19 cellular contexts compared by ENCODE assay signal in the genomic region with DNA sequence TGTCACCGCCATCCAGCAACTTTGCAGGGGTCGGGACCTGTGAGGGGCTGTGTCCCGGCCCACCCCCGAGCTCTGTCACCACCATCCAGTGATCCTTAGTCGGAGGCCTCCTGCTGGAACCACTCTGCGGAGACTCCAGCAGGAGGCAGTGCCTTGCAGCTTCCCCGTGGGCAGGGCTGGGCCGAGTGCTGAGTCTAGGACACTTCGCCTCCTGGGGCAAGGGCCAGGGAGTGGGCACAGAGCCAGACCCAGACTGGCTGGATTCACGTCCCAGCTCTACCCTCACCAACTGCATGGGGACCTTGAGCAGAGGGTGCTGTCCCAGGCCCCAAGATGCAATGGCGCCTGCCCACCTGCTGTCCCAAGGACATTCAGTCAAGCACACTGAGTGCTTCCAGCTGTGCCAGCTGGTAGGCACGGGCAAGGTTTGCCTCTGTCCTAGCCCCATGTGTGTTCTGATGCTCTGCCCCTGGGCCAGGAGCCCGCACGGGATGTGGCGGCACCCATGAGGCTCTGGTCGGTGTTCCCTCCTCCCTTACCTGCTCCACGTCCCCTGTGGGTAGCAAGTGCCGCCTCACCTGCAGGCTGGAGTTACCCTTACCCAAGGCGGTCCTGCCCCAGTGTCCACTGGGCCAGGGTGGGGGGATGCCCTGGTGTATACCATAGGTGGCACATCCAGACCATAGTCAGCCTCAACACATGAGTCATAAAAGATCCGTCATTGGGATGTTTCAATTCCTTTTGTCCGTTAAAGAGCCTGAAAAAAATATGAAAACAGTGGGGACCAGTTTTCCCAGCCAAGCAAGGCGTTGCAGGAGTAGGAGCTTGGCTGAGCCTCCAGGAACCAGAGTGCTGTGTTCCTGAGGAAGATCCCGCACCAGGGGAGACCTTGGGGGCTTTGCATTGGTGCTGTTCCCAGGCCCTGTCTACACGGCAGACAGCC. TPM values are rescaled to one million over a fixed set of nuclear protein-coding genes. Genes with fewer than 3 reads are reported as not detected.
DNase-seq lines count a peak whose midpoint lies in the region; ATAC-seq and TF ChIP-seq lines count a peak whose summit lies in the region.
"Had no signal": no experiment of that assay in that cellular context is flagged by ENCODE, and none has a peak within 500 bp of the region (broad histone marks: within the 10 kb centered on the region; RNA-seq: fewer than 3 reads in every experiment).

No MANE protein-coding gene starts in this region.

- peaks cover 8 to 64% (median 19%) of the 10 kb centered on the region in 9 donors for H3K4me1 ChIP-seq in heart right ventricle
- H3K4me1 ChIP-seq: ascending aorta had no signal

- H3K27ac ChIP-seq in heart right ventricle = no peak overlapping the region
- H3K27ac ChIP-seq: ascending aorta, left lung had no signal

- ATAC-seq in heart right ventricle (peak in 6 of 8 donors; percentile 20 to 46 (median 33)), left lobe of liver (peak; percentile 16)
- ATAC-seq: left lung had no signal

- DNase-seq in heart right ventricle (peak; percentile 30 to 52), cardiac septum (ENCODE audit: low spot score) (no peak), left lobe of liver (ENCODE audit: low spot score) (peak; percentile 65), NCI-H1048 (lab: John Stamatoyannopoulos, UW) (no peak), SW 1271 (lab: John Stamatoyannopoulos, UW) (no peak), GM10266 (ENCODE audit: extremely low spot score) (no peak)
- DNase-seq: activated CD4-positive, CD25-positive, alpha-beta regulatory T cell; activated gamma-delta T cell; CD8-positive, alpha-beta memory T cell; effector CD4-positive, alpha-beta T cell; NCI-H2107; stimulated activated CD4-positive, alpha-beta T cell treated with anti-CD3 and anti-CD28 coated beads, Interleukin-15, amount 100 ng/mL, for 24 hours had no signal

- no peak overlapping the region for H3K4me3 ChIP-seq in heart right ventricle
- H3K4me3 ChIP-seq: ascending aorta, left lung had no signal

- 77 to 79% methylated on average over 24 of the region's 24 CpGs for WGBS in heart right ventricle, 2 donors

- intact Hi-C loops in heart right ventricle (cut with DNase I) (no loop called here), cardiac septum (cut with DNase I) (no loop called here)

- H3K27me3 ChIP-seq in heart right ventricle = no peaks in the 10 kb centered on the region
- H3K27me3 ChIP-seq: ascending aorta, left lung had no signal

- H3K36me3 ChIP-seq in heart right ventricle = peaks cover 0 to 35% (median 0%) of the 10 kb centered on the region in 9 donors

- H3K9me3 ChIP-seq in heart right ventricle = no peaks in the 10 kb centered on the region
- H3K9me3 ChIP-seq: ascending aorta, left lung had no signal

- TF ChIP-seq CTCF in heart right ventricle (IDR thresholded peaks at IDR 0.05) = no peak
- no peak for TF ChIP-seq CTCF in GM10266 (IDR thresholded peaks at IDR 0.05; ENCODE audit: control insufficient read depth, insufficient read depth, low read depth, missing control alignments)

RNA-seq across cellular contexts. Expression of a gene that starts 7.4 kb away (rescaled TPM):
- total RNA-seq in heart right ventricle (10 to 100 TPM; 21.0 to 30.8 (median 27.1) TPM), cardiac septum (23.8 TPM), left lobe of liver (27.4 TPM)
- polyA plus RNA-seq in heart right ventricle = 10 to 100 TPM; 13.5 to 15.2 TPM

RNA-seq across cellular contexts. Expression of a gene that starts 13.0 kb away (rescaled TPM):
- 10 to 100 TPM in 5 of 10 donors, 1 to 10 TPM in 5; 7.2 to 14.9 (median 9.4) TPM for total RNA-seq in heart right ventricle
- polyA plus RNA-seq in heart right ventricle = 10 to 100 TPM; 13.2 to 30.4 TPM
- total RNA-seq in cardiac septum = 11.1 TPM
- total RNA-seq in left lobe of liver = 5.5 TPM

RNA-seq across cellular contexts. Expression of a gene that starts 25.5 kb away (rescaled TPM):
- 1 to 10 TPM in 2 of 10 donors, under 1 TPM in 8; 0.38 to 1.3 (median 0.79) TPM for total RNA-seq in heart right ventricle
- polyA plus RNA-seq in heart right ventricle = under 1 TPM in 1 of 2 donors, not detected in 1; 0.09 TPM
- total RNA-seq in cardiac septum = 1.7 TPM
- 1.9 TPM for total RNA-seq in left lobe of liver
- total RNA-seq: ascending aorta, G401 had no signal
- polyA plus RNA-seq: IgD-negative memory B cell had no signal

RNA-seq across cellular contexts. Expression of a gene that starts 30.2 kb away (rescaled TPM):
- total RNA-seq in heart right ventricle = not detected
- polyA plus RNA-seq in heart right ventricle = not detected
- total RNA-seq in cardiac septum = not detected
- total RNA-seq in left lobe of liver = not detected
- total RNA-seq: A673; ascending aorta; CD8-positive, alpha-beta memory T cell; G401; left lung; posterior vena cava; T-helper 1 cell treated with Interleukin-12 subunit alpha and Interleukin-12 subunit beta and Interleukin-4 antibody, amounts not matched to agents 30 ng/mL and 1 ng/mL, for 36 hours had no signal
- polyA plus RNA-seq: CD8-positive, alpha-beta memory T cell; IgD-negative memory B cell had no signal

RNA-seq across cellular contexts. Expression of a gene that starts 33.1 kb away (rescaled TPM):
- total RNA-seq in heart right ventricle (not detected), cardiac septum (not detected), left lobe of liver (10.8 TPM)
- not detected for polyA plus RNA-seq in heart right ventricle
- total RNA-seq: A673; ascending aorta; CD8-positive, alpha-beta memory T cell; left lung; posterior vena cava; T-helper 1 cell treated with Interleukin-12 subunit alpha and Interleukin-12 subunit beta and Interleukin-4 antibody, amounts not matched to agents 30 ng/mL and 1 ng/mL, for 36 hours had no signal
- polyA plus RNA-seq: IgD-negative memory B cell had no signal

Comparison
In these comparisons a context has a peak if more than half of its experiments do, and no peak if none do; other contexts are left out.
1. DNase-seq: peak in heart right ventricle (2 of 2) and left lobe of liver (single experiment); none in cardiac septum (single experiment), NCI-H1048 (single experiment), SW 1271 (0 of 2) and GM10266 (single experiment).